In the genomic region with DNA sequence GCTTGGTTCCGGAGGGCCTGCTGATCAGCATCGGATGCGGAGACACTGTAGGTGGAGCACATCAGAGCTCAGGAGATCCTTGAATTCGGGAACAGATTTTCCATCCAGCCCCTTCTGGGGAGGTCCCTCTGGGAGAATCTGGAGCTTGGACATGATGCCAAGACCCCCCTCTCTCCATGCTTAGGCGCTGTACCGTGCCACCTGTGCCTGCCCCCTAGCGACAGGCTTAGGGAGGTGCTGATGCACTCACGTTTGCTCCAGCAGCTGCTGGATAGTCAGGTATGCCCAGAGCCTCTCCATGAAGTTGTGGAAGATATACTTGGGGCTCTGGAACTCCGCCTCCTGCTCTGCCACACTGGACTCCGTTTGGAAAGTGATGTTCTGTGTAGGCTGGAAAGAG, we compare ENCODE assay signal across 8 cellular contexts. TPM values are rescaled to one million over a fixed set of nuclear protein-coding genes. Genes with fewer than 3 reads are reported as not detected.
DNase-seq lines count a peak whose midpoint lies in the region; ATAC-seq and TF ChIP-seq lines count a peak whose summit lies in the region.

No MANE protein-coding gene starts in this region.

- POLR2A ChIA-PET in A673 (lab: Charles Lee; ENCODE audit: low non-redundant PET) (interaction anchor here (0.7 kb wide), 1 partner anchor 11 kb away, joined by 4 read pairs; no protein-coding TSS in a partner anchor), GM10248 (lab: Yijun Ruan, JAX) (interaction anchor here (0.5 kb wide), 1 partner anchor 107 kb away, joined by 5 read pairs; no protein-coding TSS in a partner anchor)

- BruUV-seq in A673 (replicated peaks; lab: Mats Ljungman, UMichigan) = no TSS peak

- H3K27ac ChIP-seq in A673 (ENCODE audit: low read depth, low read length, poor library complexity, severe bottlenecking) (no peak overlapping the region), thoracic aorta (no peak overlapping the region)

- CTCF ChIA-PET in A673 (lab: Charles Lee) = no interaction called here
- CTCF ChIA-PET in GM10248 (lab: Yijun Ruan, JAX) = interaction anchor here (0.7 to 3.8 kb wide), 13 partner anchors 9 to 103 kb away, joined by 3 to 16 read pairs (median 3); no protein-coding TSS in a partner anchor

- no peak overlapping the region for H3K4me3 ChIP-seq in A673 (ENCODE audit: low read depth, low read length, poor library complexity, severe bottlenecking)
- no peak overlapping the region for H3K4me3 ChIP-seq in foreskin fibroblast (ENCODE audit: low read depth in 1 of 2, low read length in 2 of 2)
- H3K4me3 ChIP-seq in thoracic aorta = no peak overlapping the region

- intact Hi-C loops in A673 (cut with micrococcal nuclease; ENCODE audit: unreplicated experiment) = no loop called here

- no peaks in the 10 kb centered on the region for H3K9me3 ChIP-seq in A673 (ENCODE audit: low read depth, low read length, poor library complexity, severe bottlenecking)
- H3K9me3 ChIP-seq in thoracic aorta = no peaks in the 10 kb centered on the region

- H3K4me1 ChIP-seq in A673 (ENCODE audit: insufficient read depth, low read length, poor library complexity, severe bottlenecking) (no peaks in the 10 kb centered on the region), thoracic aorta (ENCODE audit: control insufficient read depth in 1 of 2, low read depth in 2 of 2) (no peaks in the 10 kb centered on the region)

- H3K36me3 ChIP-seq in A673 (ENCODE audit: insufficient read depth, low read length, poor library complexity, severe bottlenecking) = no peaks in the 10 kb centered on the region
- peaks cover 8% of the 10 kb centered on the region for H3K36me3 ChIP-seq in thoracic aorta

- TF ChIP-seq CTCF in A673 (conservative IDR thresholded peaks at IDR 0.05; ENCODE audit: low read depth, low read length) (peak; percentile 66), GM10248 (IDR thresholded peaks at IDR 0.05; ENCODE audit: control extremely low read depth, extremely low read depth, low read depth, missing control alignments) (peak; percentile 62), foreskin fibroblast (IDR thresholded peaks at IDR 0.05; ENCODE audit: low read depth, low read length) (peak; percentile 57), thoracic aorta (IDR thresholded peaks at IDR 0.05) (peak; percentile 27)

- no peaks in the 10 kb centered on the region for H3K27me3 ChIP-seq in A673 (replicated peaks; ENCODE audit: insufficient read depth, low read depth, low read length, poor library complexity)
- H3K27me3 ChIP-seq in thoracic aorta (replicated peaks; ENCODE audit: insufficient read depth) = no peaks in the 10 kb centered on the region

- ATAC-seq in SK-N-SH treated with all-trans-retinoic acid at 6 μM for 48 hours = peak; percentile 64
- ATAC-seq in thoracic aorta (ENCODE audit: insufficient number of reproducible peaks, low FRiP score, low read depth) = no peak
- ATAC-seq in HG03521 (IDR thresholded peaks at IDR 0.05; ENCODE audit: unreplicated experiment) = no peak
- no peak for ATAC-seq in HG03108 (IDR thresholded peaks at IDR 0.05; ENCODE audit: unreplicated experiment)
- no peak for ATAC-seq in HG03460 (IDR thresholded peaks at IDR 0.05; ENCODE audit: unreplicated experiment)

- peak; percentile 18 for DNase-seq in A673 (ENCODE audit: low spot score)
- DNase-seq in GM10248 (ENCODE audit: extremely low spot score) = peak; percentile 65
- peak in 1 of 2 donors; percentile 41 for DNase-seq in foreskin fibroblast
- DNase-seq in thoracic aorta (ENCODE audit: low spot score) = no peak

TF ChIP-seq in SK-N-SH treated with all-trans-retinoic acid at 6 μM for 48 hours, 23 proteins besides CTCF, POLR2A, EP300 and RAD21:
- TF ChIP-seq ZNF70 (CRISPR knock-in tag; IDR thresholded peaks at IDR 0.05) = no peak
- TF ChIP-seq SNAI2 (CRISPR knock-in tag; IDR thresholded peaks at IDR 0.05) = no peak
- no peak for TF ChIP-seq CSDC2 (CRISPR knock-in tag; IDR thresholded peaks at IDR 0.05)
- no peak for TF ChIP-seq ARNTL (CRISPR knock-in tag; IDR thresholded peaks at IDR 0.05; ENCODE audit: borderline replicate concordance, low read depth)
- TF ChIP-seq ISL1 (CRISPR knock-in tag; IDR thresholded peaks at IDR 0.05) = no peak
- TF ChIP-seq ZNF565 (CRISPR knock-in tag; conservative IDR thresholded peaks at IDR 0.05; ENCODE audit: low read depth) = no peak
- no peak for TF ChIP-seq PATZ1 (CRISPR knock-in tag; IDR thresholded peaks at IDR 0.05; ENCODE audit: borderline replicate concordance)
- TF ChIP-seq POU6F1 (CRISPR knock-in tag; IDR thresholded peaks at IDR 0.05; ENCODE audit: borderline replicate concordance, low read depth) = no peak
- TF ChIP-seq ZFP30 (CRISPR knock-in tag; IDR thresholded peaks at IDR 0.05) = no peak
- no peak for TF ChIP-seq CSRNP3 (CRISPR knock-in tag; IDR thresholded peaks at IDR 0.05)
TF ChIP-seq in SK-N-SH treated with all-trans-retinoic acid at 6 μM for 48 hours: peak in this region for 0.

RNA-seq across cellular contexts. Expression of gene ITIH4, which starts 9.7 kb away (rescaled TPM):
- total RNA-seq in A673 (2021) (1.7 and 3.4 TPM in 2 replicates), thoracic aorta (10 to 100 TPM; 50.6 to 51.4 TPM)

RNA-seq across cellular contexts. Expression of gene MUSTN1, which starts 14.1 kb away (rescaled TPM):
- total RNA-seq in A673 (2021) = 1.5 TPM in 1 of 2 replicates, not detected in the other
- 10 to 100 TPM; 21.0 to 33.8 TPM for total RNA-seq in thoracic aorta

RNA-seq across cellular contexts. Expression of gene ITIH3, which starts 26.1 kb away (rescaled TPM):
- total RNA-seq in A673 (2021) (not detected in 2 replicates), thoracic aorta (10 to 100 TPM in 1 of 2 donors, 1 to 10 TPM in 1; 2.6 to 14.2 TPM)

RNA-seq across cellular contexts. Expression of gene ITIH1, which starts 43.3 kb away (rescaled TPM):
- total RNA-seq in A673 (2021) (not detected in 2 replicates), thoracic aorta (not detected)

RNA-seq across cellular contexts. Expression of gene NEK4, which starts 50.0 kb away (rescaled TPM):
- total RNA-seq in A673 (2021) (22.0 and 24.9 TPM in 2 replicates), thoracic aorta (10 to 100 TPM; 17.5 to 24.4 TPM)

Comparison
In these comparisons a context has a peak if more than half of its experiments do, and no peak if none do; other contexts are left out.
1. RNA of gene ITIH4, which starts 9.7 kb away (total RNA-seq): 50.6 to 51.4 TPM in thoracic aorta; 1.7 to 3.4 TPM in A673; every median in the first group is over 10 times any median in the second.
2. Peak in every context shown above with its lines, with median percentiles within 50 percentile points of each other: CTCF ChIP-seq.